ENCODE assay signal across 16 cellular contexts in genomic region chr17:31556969-31557620, GRCh38.
DNase-seq lines count a peak whose midpoint lies in the region; ATAC-seq and TF ChIP-seq lines count a peak whose summit lies in the region.
"Had no signal": no experiment of that assay in that cellular context is flagged by ENCODE, and none has a peak within 500 bp of the region (broad histone marks: within the 10 kb centered on the region; RNA-seq: fewer than 3 reads in every experiment).

No MANE protein-coding gene starts in this region.

- H3K27me3 ChIP-seq in mesenchymal stem cell (ENCODE audit: control insufficient read depth in 1 of 2, insufficient read depth in 1 of 2, low read length in 2 of 2) (no peaks in the 10 kb centered on the region), MG63 (no peaks in the 10 kb centered on the region)
- H3K27me3 ChIP-seq: Peyer's patch had no signal

- no peak overlapping the region for H3K14ac ChIP-seq in mesenchymal stem cell (ENCODE audit: low read length in 2 of 2)

- POLR2A ChIA-PET in WTC11 (lab: Charles Lee): interaction anchor here (0.6 kb wide), 1 partner anchor 13 kb away, joined by 3 read pairs; no protein-coding TSS in a partner anchor

- H3K36me3 Mint-ChIP-seq in activated naive CD4-positive, alpha-beta T cell treated with anti-CD3 and anti-CD28 coated beads, Interleukin-2, amount 50 U/mL, for 24 hours: no peaks in the 10 kb centered on the region
- H3K36me3 Mint-ChIP-seq in activated naive CD4-positive, alpha-beta T cell treated with anti-CD3 and anti-CD28 coated beads, Interleukin-2, amount 10 ng/mL, durations not matched to agents 7 days and 5 days: no peaks in the 10 kb centered on the region
- H3K36me3 Mint-ChIP-seq in WTC11: no peaks in the 10 kb centered on the region

- no peaks in the 10 kb centered on the region for H3K79me1 ChIP-seq in mesenchymal stem cell (replicated peaks; ENCODE audit: low read length, poor library complexity, severe bottlenecking)

- no peak overlapping the region for H4K91ac ChIP-seq in mesenchymal stem cell (ENCODE audit: low read length)

- WGBS in mesenchymal stem cell: 63% methylated on average over 12 of the region's 13 CpGs

- no peaks in the 10 kb centered on the region for H3K27me3 Mint-ChIP-seq in activated naive CD4-positive, alpha-beta T cell treated with anti-CD3 and anti-CD28 coated beads, Interleukin-2, amount 50 U/mL, for 24 hours
- peaks cover 67% of the 10 kb centered on the region for H3K27me3 Mint-ChIP-seq in activated naive CD4-positive, alpha-beta T cell treated with anti-CD3 and anti-CD28 coated beads, Interleukin-2, amount 10 ng/mL, durations not matched to agents 7 days and 5 days
- peaks cover 41% of the 10 kb centered on the region for H3K27me3 Mint-ChIP-seq in WTC11 (ENCODE audit: low read depth)

- H3K23ac ChIP-seq in mesenchymal stem cell (ENCODE audit: low read length in 2 of 2): no peak overlapping the region

- H3K9me3 ChIP-seq in mesenchymal stem cell (ENCODE audit: control insufficient read depth, low read length) (no peaks in the 10 kb centered on the region), MG63 (no peaks in the 10 kb centered on the region)
- H3K9me3 ChIP-seq: Peyer's patch had no signal

- H3K4me3 ChIP-seq in mesenchymal stem cell (ENCODE audit: insufficient read depth in 1 of 2, low read depth in 1 of 2, low read length in 2 of 2) (no peak overlapping the region), MG63 (no peak overlapping the region)
- H3K4me3 ChIP-seq: Peyer's patch, SK-N-MC had no signal

- no peak overlapping the region for H2BK5ac ChIP-seq in mesenchymal stem cell (ENCODE audit: low read depth, low read length, poor library complexity, severe bottlenecking)

- ATAC-seq in WTC11: no peak
- ATAC-seq in SK-N-SH treated with all-trans-retinoic acid at 6 μM for 48 hours: no peak

- in situ Hi-C loops in ACHN (cut with HindIII; ENCODE audit: low pct_ligation_motif_present, low pct_unique_long_range_greater_than_20kb, low sequenced_read_pairs): no loop called here

- no peak for DNase-seq in activated naive CD4-positive, alpha-beta T cell treated with anti-CD3 and anti-CD28 coated beads, Interleukin-2, amount 10 ng/mL, durations not matched to agents 7 days and 5 days
- no peak for DNase-seq in WTC11 (ENCODE audit: low spot score)
- no peak for DNase-seq in mesenchymal stem cell
- DNase-seq in ACHN: no peak
- DNase-seq in RPMI8226: no peak
- DNase-seq in MG63: no peak
- DNase-seq: C1 segment of cervical spinal cord, H9, NCI-H1436 treated with DMSO at 0.1 percent for 48 hours, NCI-H2081, NCI-H748 treated with DMSO at 0.1 percent for 48 hours, Peyer's patch, Right ventricle myocardium superior had no signal

- peaks cover 18% of the 10 kb centered on the region for H3K4me1 Mint-ChIP-seq in activated naive CD4-positive, alpha-beta T cell treated with anti-CD3 and anti-CD28 coated beads, Interleukin-2, amount 50 U/mL, for 24 hours
- H3K4me1 Mint-ChIP-seq in activated naive CD4-positive, alpha-beta T cell treated with anti-CD3 and anti-CD28 coated beads, Interleukin-2, amount 10 ng/mL, durations not matched to agents 7 days and 5 days: peaks cover 30% of the 10 kb centered on the region
- peaks cover 24% of the 10 kb centered on the region for H3K4me1 Mint-ChIP-seq in WTC11

- H3K36me3 ChIP-seq in mesenchymal stem cell (ENCODE audit: control insufficient read depth in 1 of 2, insufficient read depth in 2 of 2, low read depth in 1 of 2, low read length in 2 of 2) (no peaks in the 10 kb centered on the region), MG63 (peaks cover 26% of the 10 kb centered on the region)
- H3K36me3 ChIP-seq: Peyer's patch had no signal

- H3K18ac ChIP-seq in mesenchymal stem cell (ENCODE audit: low read depth in 1 of 2, low read length in 2 of 2): no peak overlapping the region

- H3K9me3 Mint-ChIP-seq in activated naive CD4-positive, alpha-beta T cell treated with anti-CD3 and anti-CD28 coated beads, Interleukin-2, amount 50 U/mL, for 24 hours: no peaks in the 10 kb centered on the region
- H3K9me3 Mint-ChIP-seq in activated naive CD4-positive, alpha-beta T cell treated with anti-CD3 and anti-CD28 coated beads, Interleukin-2, amount 10 ng/mL, durations not matched to agents 7 days and 5 days: no peaks in the 10 kb centered on the region
- H3K9me3 Mint-ChIP-seq in WTC11: no peaks in the 10 kb centered on the region
- H3K9me3 Mint-ChIP-seq: H9 had no signal

- no peak overlapping the region for H2BK12ac ChIP-seq in mesenchymal stem cell (ENCODE audit: low read length in 2 of 2)

- H2BK15ac ChIP-seq in mesenchymal stem cell (ENCODE audit: low read depth, poor library complexity, severe bottlenecking): no peak overlapping the region

- peaks cover 9% of the 10 kb centered on the region for H3K4me1 ChIP-seq in mesenchymal stem cell (ENCODE audit: control insufficient read depth, insufficient read depth, low read depth, low read length)

- TF ChIP-seq CTCF in WTC11 (IDR thresholded peaks at IDR 0.05): no peak

- no peak overlapping the region for H3K27ac ChIP-seq in mesenchymal stem cell (ENCODE audit: low read length, poor library complexity, severe bottlenecking)
- H3K27ac ChIP-seq: Peyer's patch, SK-N-MC had no signal

- no peak overlapping the region for H3K4me2 ChIP-seq in mesenchymal stem cell (ENCODE audit: low read length, poor library complexity, severe bottlenecking)

- CTCF ChIA-PET in activated naive CD4-positive, alpha-beta T cell treated with anti-CD3 and anti-CD28 coated beads, Interleukin-2, amount 10 ng/mL, durations not matched to agents 7 days and 5 days (lab: Charles Lee): interaction anchor here (1.2 to 4.2 kb wide), 2 partner anchors 285 to 358 kb away, joined by 3 to 22 read pairs; no protein-coding TSS in a partner anchor
- CTCF ChIA-PET in WTC11 (lab: Charles Lee): interaction anchor here (1.2 to 4.6 kb wide), 4 partner anchors 23 to 285 kb away, joined by 3 to 51 read pairs (median 6); no protein-coding TSS in a partner anchor

- H3K4me3 Mint-ChIP-seq in activated naive CD4-positive, alpha-beta T cell treated with anti-CD3 and anti-CD28 coated beads, Interleukin-2, amount 50 U/mL, for 24 hours: peak overlapping the region; percentile 11
- no peak overlapping the region for H3K4me3 Mint-ChIP-seq in activated naive CD4-positive, alpha-beta T cell treated with anti-CD3 and anti-CD28 coated beads, Interleukin-2, amount 10 ng/mL, durations not matched to agents 7 days and 5 days
- H3K4me3 Mint-ChIP-seq in WTC11: no peak overlapping the region

- no peak overlapping the region for H3K9ac ChIP-seq in mesenchymal stem cell (ENCODE audit: low read length)

- no peak overlapping the region for H3K27ac Mint-ChIP-seq in activated naive CD4-positive, alpha-beta T cell treated with anti-CD3 and anti-CD28 coated beads, Interleukin-2, amount 50 U/mL, for 24 hours
- no peak overlapping the region for H3K27ac Mint-ChIP-seq in activated naive CD4-positive, alpha-beta T cell treated with anti-CD3 and anti-CD28 coated beads, Interleukin-2, amount 10 ng/mL, durations not matched to agents 7 days and 5 days
- H3K27ac Mint-ChIP-seq in WTC11: no peak overlapping the region

- no peak overlapping the region for H2AFZ ChIP-seq in mesenchymal stem cell (ENCODE audit: low read depth, low read length)

- H2AK5ac ChIP-seq in mesenchymal stem cell (ENCODE audit: low read length, severe bottlenecking): no peak overlapping the region

- H4K8ac ChIP-seq in mesenchymal stem cell (ENCODE audit: low read length): peak overlapping the region; percentile 27

- no peak overlapping the region for H2BK120ac ChIP-seq in mesenchymal stem cell (ENCODE audit: low read depth, low read length)

- no peak overlapping the region for H3K4ac ChIP-seq in mesenchymal stem cell (ENCODE audit: low read depth in 1 of 2, low read length in 2 of 2)

TF ChIP-seq in WTC11, 78 proteins besides CTCF, POLR2A, EP300 and RAD21:
- TF ChIP-seq GRHL2 (CRISPR knock-in tag; IDR thresholded peaks at IDR 0.05; ENCODE audit: insufficient replicate concordance, severe bottlenecking) (no peak), ZNF121 (CRISPR knock-in tag; IDR thresholded peaks at IDR 0.05) (no peak), ZNF232 (CRISPR knock-in tag; IDR thresholded peaks at IDR 0.05) (no peak), ESRRA (CRISPR knock-in tag; IDR thresholded peaks at IDR 0.05; ENCODE audit: borderline replicate concordance) (0 out of 2 replicates have a peak, but pooled peaks have one; percentile 25), ZNF317 (CRISPR knock-in tag; IDR thresholded peaks at IDR 0.05; ENCODE audit: borderline replicate concordance, low read depth) (no peak)

TF ChIP-seq in SK-N-SH treated with all-trans-retinoic acid at 6 μM for 48 hours, 23 proteins besides CTCF, POLR2A, EP300 and RAD21 (continues in another document):
- no peak for TF ChIP-seq ZNF70 (CRISPR knock-in tag; IDR thresholded peaks at IDR 0.05)
- no peak for TF ChIP-seq TCF4 (CRISPR knock-in tag; IDR thresholded peaks at IDR 0.05; ENCODE audit: borderline replicate concordance)
- no peak for TF ChIP-seq POU6F1 (CRISPR knock-in tag; IDR thresholded peaks at IDR 0.05; ENCODE audit: borderline replicate concordance, low read depth)
- no peak for TF ChIP-seq ESRRG (CRISPR knock-in tag; IDR thresholded peaks at IDR 0.05)
- no peak for TF ChIP-seq GLIS3 (CRISPR knock-in tag; IDR thresholded peaks at IDR 0.05)
- TF ChIP-seq CREB5 (CRISPR knock-in tag; IDR thresholded peaks at IDR 0.05; ENCODE audit: low read depth): no peak
- no peak for TF ChIP-seq SNAI2 (CRISPR knock-in tag; IDR thresholded peaks at IDR 0.05)
